In genomic region chr15:73983211-73983727, GRCh38 we compare ENCODE assay signal across 9 cellular contexts. TPM values are rescaled to one million over a fixed set of nuclear protein-coding genes. Genes with fewer than 3 reads are reported as not detected.
DNase-seq lines count a peak whose midpoint lies in the region; ATAC-seq and TF ChIP-seq lines count a peak whose summit lies in the region.
"Had no signal": no experiment of that assay in that cellular context is flagged by ENCODE, and none has a peak within 500 bp of the region (broad histone marks: within the 10 kb centered on the region; RNA-seq: fewer than 3 reads in every experiment).

No MANE protein-coding gene starts in this region.

- intact Hi-C loops in dendritic cell treated with granulocyte-macrophage colony-stimulating factor and Interleukin-4, amounts not matched to agents 40 ng/mL and 50 ng/mL, for 4 days (cut with micrococcal nuclease), result no loop called here

- H3K36me3 ChIP-seq in neuronal stem cell (replicated peaks in 1 of 2; ENCODE audit: control insufficient read depth in 2 of 2, insufficient read depth in 2 of 2, low read length in 2 of 2), result peaks cover 0 to 4% of the 10 kb centered on the region in 2 donors

- H3K9ac ChIP-seq in neuronal stem cell (ENCODE audit: low read depth, low read length, poor library complexity), result peak overlapping the region; percentile 24

- H2AK5ac ChIP-seq in neuronal stem cell (ENCODE audit: low read depth, low read length), result peak overlapping the region; percentile 42

- no peak for TF ChIP-seq CTCF in AG10803 (conservative IDR thresholded peaks at IDR 0.05; ENCODE audit: low read length)
- TF ChIP-seq CTCF in GM10266 (IDR thresholded peaks at IDR 0.05; ENCODE audit: control insufficient read depth, insufficient read depth, low read depth, missing control alignments), result no peak

- H3K27me3 ChIP-seq in neuronal stem cell (ENCODE audit: control insufficient read depth in 3 of 3, insufficient read depth in 3 of 3, low read depth in 1 of 3, low read length in 3 of 3), result peaks cover 0 to 7% (median 0%) of the 10 kb centered on the region in 3 experiments

- no peak overlapping the region for H3K23ac ChIP-seq in neuronal stem cell (ENCODE audit: low read depth, low read length, poor library complexity)

- H3K4me2 ChIP-seq in neuronal stem cell (ENCODE audit: insufficient read depth, low read length, poor library complexity, severe bottlenecking), result no peak overlapping the region

- H3K4me3 ChIP-seq in AG10803 (ENCODE audit: low read length) (no peak overlapping the region; the same call in none of the 2 replicates), neuronal stem cell (ENCODE audit: low read length in 2 of 2) (no peak overlapping the region)

- H3K4me3 Mint-ChIP-seq in dendritic cell treated with granulocyte-macrophage colony-stimulating factor and Interleukin-4, amounts not matched to agents 40 ng/mL and 50 ng/mL, for 4 days, result no peak overlapping the region
- H3K4me3 Mint-ChIP-seq in effector memory CD8-positive, alpha-beta T cell, result no peak overlapping the region

- no peak for ATAC-seq in HG03280 (IDR thresholded peaks at IDR 0.05; ENCODE audit: unreplicated experiment)
- no peak for ATAC-seq in effector memory CD8-positive, alpha-beta T cell (replicated peaks)
- no peak for ATAC-seq in GM19035 (IDR thresholded peaks at IDR 0.05; ENCODE audit: unreplicated experiment)

- H3K27ac ChIP-seq in neuronal stem cell (replicated peaks; ENCODE audit: low read length), result no peak overlapping the region

- no peak overlapping the region for H4K8ac ChIP-seq in neuronal stem cell (ENCODE audit: low read depth, low read length)

- peaks cover 3 to 5% of the 10 kb centered on the region in 2 donors for H3K4me1 ChIP-seq in neuronal stem cell (ENCODE audit: control insufficient read depth in 2 of 2, insufficient read depth in 1 of 2, low read depth in 1 of 2, low read length in 2 of 2)

- H3K14ac ChIP-seq in neuronal stem cell (ENCODE audit: low read length), result peak overlapping the region; percentile 4

- no peak overlapping the region for H4K91ac ChIP-seq in neuronal stem cell (ENCODE audit: low read depth, low read length, poor library complexity)

- H3K27me3 Mint-ChIP-seq in dendritic cell treated with granulocyte-macrophage colony-stimulating factor and Interleukin-4, amounts not matched to agents 40 ng/mL and 50 ng/mL, for 4 days, result no peaks in the 10 kb centered on the region
- peaks cover 6% of the 10 kb centered on the region in 2 donors for H3K27me3 Mint-ChIP-seq in effector memory CD8-positive, alpha-beta T cell

- no peak overlapping the region for H3K4ac ChIP-seq in neuronal stem cell (ENCODE audit: low read length)

- peaks cover 48% of the 10 kb centered on the region for H3K4me1 Mint-ChIP-seq in dendritic cell treated with granulocyte-macrophage colony-stimulating factor and Interleukin-4, amounts not matched to agents 40 ng/mL and 50 ng/mL, for 4 days (ENCODE audit: low read depth)
- H3K4me1 Mint-ChIP-seq in effector memory CD8-positive, alpha-beta T cell (ENCODE audit: low read depth in 2 of 2), result peaks cover 1 to 4% of the 10 kb centered on the region in 2 donors

- peak overlapping the region; percentile 68 for H3K27ac Mint-ChIP-seq in dendritic cell treated with granulocyte-macrophage colony-stimulating factor and Interleukin-4, amounts not matched to agents 40 ng/mL and 50 ng/mL, for 4 days
- H3K27ac Mint-ChIP-seq in effector memory CD8-positive, alpha-beta T cell, result no peak overlapping the region

- H2BK12ac ChIP-seq in neuronal stem cell (ENCODE audit: low read length), result peak overlapping the region; percentile 14

- DNase-seq in AG10803 (ENCODE audit: low read depth), result peak; percentile 88
- DNase-seq in NCI-H2171 (lab: John Stamatoyannopoulos, UW), result peak; percentile 85
- no peak for DNase-seq in neuronal stem cell (ENCODE audit: low spot score)
- DNase-seq in effector memory CD8-positive, alpha-beta T cell, result no peak
- DNase-seq in GM10266 (ENCODE audit: extremely low spot score), result no peak
- DNase-seq: activated T-cell treated with anti-CD3 and anti-CD28 coated beads for 4 hours had no signal

- no peak overlapping the region for H2BK120ac ChIP-seq in neuronal stem cell (ENCODE audit: low read depth, low read length)

- no peak overlapping the region for H2BK15ac ChIP-seq in neuronal stem cell (ENCODE audit: low read length)

- no peaks in the 10 kb centered on the region for H3K79me1 ChIP-seq in neuronal stem cell (ENCODE audit: low read depth, low read length)

- H3K9me3 ChIP-seq in neuronal stem cell (replicated peaks in 1 of 2; ENCODE audit: control insufficient read depth in 2 of 2, insufficient read depth in 1 of 2, low read depth in 1 of 2, low read length in 2 of 2), result no peaks in the 10 kb centered on the region

- no peak overlapping the region for H3K18ac ChIP-seq in neuronal stem cell (ENCODE audit: low read length)

- WGBS in neuronal stem cell (ENCODE audit: extremely low coverage in 2 of 2, insufficient read length in 2 of 2, insufficient replicate concordance in 1 of 2), 2 donors, result no CpG with 5 or more reads among the region's 10 CpGs

- H3K36me3 Mint-ChIP-seq in dendritic cell treated with granulocyte-macrophage colony-stimulating factor and Interleukin-4, amounts not matched to agents 40 ng/mL and 50 ng/mL, for 4 days (ENCODE audit: low read depth), result peaks cover 26% of the 10 kb centered on the region
- peaks cover 12% of the 10 kb centered on the region for H3K36me3 Mint-ChIP-seq in effector memory CD8-positive, alpha-beta T cell (ENCODE audit: insufficient read depth)

- no peak overlapping the region for H2AFZ ChIP-seq in neuronal stem cell (ENCODE audit: low read length)

- H2BK5ac ChIP-seq in neuronal stem cell (ENCODE audit: low read length), result no peak overlapping the region

- no peaks in the 10 kb centered on the region for H3K9me3 Mint-ChIP-seq in dendritic cell treated with granulocyte-macrophage colony-stimulating factor and Interleukin-4, amounts not matched to agents 40 ng/mL and 50 ng/mL, for 4 days
- no peaks in the 10 kb centered on the region for H3K9me3 Mint-ChIP-seq in effector memory CD8-positive, alpha-beta T cell

RNA-seq across cellular contexts. Expression of gene STOML1, which starts 8.8 kb away (rescaled TPM):
- 2.2 TPM for polyA plus RNA-seq in neuronal stem cell (2013, experiment 1 of 2)
- polyA plus RNA-seq in neuronal stem cell (2013, experiment 2 of 2), result 2.3 TPM

RNA-seq across cellular contexts. Expression of gene PML, which starts 11.2 kb away (rescaled TPM):
- polyA plus RNA-seq in neuronal stem cell (2013, experiment 1 of 2), result 19.7 TPM
- 20.5 TPM for polyA plus RNA-seq in neuronal stem cell (2013, experiment 2 of 2)

RNA-seq across cellular contexts. Expression of gene LOXL1, which starts 57.0 kb away (rescaled TPM):
- 67.0 TPM for polyA plus RNA-seq in neuronal stem cell (2013, experiment 1 of 2)
- 68.3 TPM for polyA plus RNA-seq in neuronal stem cell (2013, experiment 2 of 2)

Comparison
In these comparisons a context has a peak if more than half of its experiments do, and no peak if none do; other contexts are left out.
1. DNase-seq: peak in AG10803 (single experiment) and NCI-H2171 (single experiment); none in neuronal stem cell (single experiment), effector memory CD8-positive, alpha-beta T cell (0 of 3) and GM10266 (single experiment).